In genomic region chr3:31498824-31499223, GRCh38 we compare ENCODE assay signal across 32 cellular contexts.
"Had no signal": no experiment of that assay in that cellular context is flagged by ENCODE, and none has a peak within 500 bp of the region (broad histone marks: within the 10 kb centered on the region; RNA-seq: fewer than 3 reads in every experiment).

No MANE protein-coding gene starts in this region.

- H3K4me3 Mint-ChIP-seq: activated B cell treated with CpG ODN at 0.5 μM for 24 hours; activated CD8-positive, alpha-beta memory T cell treated with anti-CD3 and anti-CD28 coated beads, Interleukin-2, amount 10 ng/mL, durations not matched to agents 7 days and 5 days; activated CD8-positive, alpha-beta T cell treated with anti-CD3 and anti-CD28 coated beads, Interleukin-2, amount 10 ng/mL, durations not matched to agents 7 days and 5 days; activated naive CD8-positive, alpha-beta T cell; activated T-cell treated with anti-CD3 and anti-CD28 coated beads, Interleukin-2, amount 50 U/mL, for 24 hours; activated T-cell treated with anti-CD3 and anti-CD28 coated beads, Interleukin-2, amount 50 U/mL, for 72 hours; central memory CD8-positive, alpha-beta T cell; effector memory CD8-positive, alpha-beta T cell; T-helper 17 cell; T-helper 2 cell treated with Interferon-gamma antibody and Interleukin-4, amounts not matched to agents 5 μg/mL and 100 μg/mL, for 36 hours had no signal

- H3K4me1 Mint-ChIP-seq: activated B cell treated with CpG ODN at 0.5 μM for 24 hours had no signal

- H3K36me3 ChIP-seq: brain microvascular endothelial cell, esophagus muscularis mucosa, gastroesophageal sphincter, heart right ventricle, WERI-Rb-1 had no signal

- H3K27ac Mint-ChIP-seq: activated B cell treated with CpG ODN at 0.5 μM for 24 hours; activated CD8-positive, alpha-beta memory T cell treated with anti-CD3 and anti-CD28 coated beads, Interleukin-2, amount 10 ng/mL, durations not matched to agents 7 days and 5 days; activated CD8-positive, alpha-beta T cell treated with anti-CD3 and anti-CD28 coated beads, Interleukin-2, amount 10 ng/mL, durations not matched to agents 7 days and 5 days; activated naive CD8-positive, alpha-beta T cell; activated T-cell treated with anti-CD3 and anti-CD28 coated beads, Interleukin-2, amount 50 U/mL, for 24 hours; activated T-cell treated with anti-CD3 and anti-CD28 coated beads, Interleukin-2, amount 50 U/mL, for 72 hours; effector memory CD8-positive, alpha-beta T cell; T-helper 17 cell; T-helper 2 cell treated with Interferon-gamma antibody and Interleukin-4, amounts not matched to agents 5 μg/mL and 100 μg/mL, for 36 hours had no signal

- H3K9me3 ChIP-seq: esophagus muscularis mucosa, gastroesophageal sphincter, heart right ventricle had no signal

- H3K9me3 Mint-ChIP-seq: activated B cell treated with CpG ODN at 0.5 μM for 24 hours; activated T-cell treated with anti-CD3 and anti-CD28 coated beads, Interleukin-2, amount 50 U/mL, for 24 hours; central memory CD8-positive, alpha-beta T cell; effector memory CD8-positive, alpha-beta T cell had no signal

- H3K27me3 ChIP-seq: esophagus muscularis mucosa, gastroesophageal sphincter had no signal

- H3K4me3 ChIP-seq: esophagus muscularis mucosa, gastroesophageal sphincter, heart right ventricle had no signal

- DNase-seq: activated B cell treated with CpG ODN at 0.5 μM for 24 hours; activated CD4-positive, alpha-beta T cell treated with anti-CD3 and anti-CD28 coated beads for 48 hours; activated CD4-positive, alpha-beta T cell treated with anti-CD3 and anti-CD28 coated beads, Interleukin-2, amount 50 U/mL, for 1 hour; activated CD4-positive, alpha-beta T cell treated with anti-CD3 and anti-CD28 coated beads, Interleukin-2, amount 50 U/mL, for 48 hours; activated CD8-positive, alpha-beta memory T cell treated with anti-CD3 and anti-CD28 coated beads, Interleukin-2, amount 10 ng/mL, durations not matched to agents 7 days and 5 days; activated CD8-positive, alpha-beta memory T cell treated with anti-CD3 and anti-CD28 coated beads, Interleukin-2, amount 50 U/mL, for 4 hours; activated CD8-positive, alpha-beta T cell treated with anti-CD3 and anti-CD28 coated beads, Interleukin-2, amount 10 ng/mL, durations not matched to agents 7 days and 5 days; activated gamma-delta T cell; activated naive CD4-positive, alpha-beta T cell; activated naive CD4-positive, alpha-beta T cell treated with anti-CD3 and anti-CD28 coated beads, Interleukin-2, amount 50 U/mL, for 16 hours; activated T-cell treated with anti-CD3 and anti-CD28 coated beads, Interleukin-2, amount 50 U/mL, for 24 hours; activated T-cell treated with anti-CD3 and anti-CD28 coated beads, Interleukin-2, amount 50 U/mL, for 72 hours; amniotic stem cell; anterior cingulate cortex; brain microvascular endothelial cell; cortex of kidney; dermis blood vessel endothelial cell; effector CD4-positive, alpha-beta T cell; effector memory CD8-positive, alpha-beta T cell; erythroblast; foreskin melanocyte; heart right ventricle; T-helper 1 cell; T-helper 17 cell; T1000; WERI-Rb-1 had no signal

- ATAC-seq: activated CD4-positive, CD25-positive, alpha-beta regulatory T cell treated with anti-CD3 and anti-CD28 coated beads, Interleukin-2, amount 50 U/mL, for 24 hours; activated CD8-positive, alpha-beta memory T cell treated with anti-CD3 and anti-CD28 coated beads, Interleukin-2, amount 10 ng/mL, durations not matched to agents 7 days and 5 days; activated CD8-positive, alpha-beta T cell treated with anti-CD3 and anti-CD28 coated beads, Interleukin-2, amount 10 ng/mL, durations not matched to agents 7 days and 5 days; activated T-cell treated with anti-CD3 and anti-CD28 coated beads, Interleukin-2, amount 50 U/mL, for 72 hours; effector memory CD8-positive, alpha-beta T cell; gastroesophageal sphincter; heart right ventricle; T-helper 17 cell had no signal

- H3K4me1 ChIP-seq: esophagus muscularis mucosa, gastroesophageal sphincter, heart right ventricle had no signal

- H3K27ac ChIP-seq: brain microvascular endothelial cell, esophagus muscularis mucosa, gastroesophageal sphincter, heart right ventricle, WERI-Rb-1 had no signal

- H3K27me3 Mint-ChIP-seq: activated CD8-positive, alpha-beta memory T cell treated with anti-CD3 and anti-CD28 coated beads, Interleukin-2, amount 10 ng/mL, durations not matched to agents 7 days and 5 days; activated naive CD8-positive, alpha-beta T cell; activated T-cell treated with anti-CD3 and anti-CD28 coated beads, Interleukin-2, amount 50 U/mL, for 24 hours; central memory CD8-positive, alpha-beta T cell; T-helper 17 cell had no signal

- H3K36me3 Mint-ChIP-seq: activated CD8-positive, alpha-beta memory T cell treated with anti-CD3 and anti-CD28 coated beads, Interleukin-2, amount 10 ng/mL, durations not matched to agents 7 days and 5 days; activated naive CD8-positive, alpha-beta T cell had no signal
